9 cellular contexts compared by ENCODE assay signal in the genomic region with DNA sequence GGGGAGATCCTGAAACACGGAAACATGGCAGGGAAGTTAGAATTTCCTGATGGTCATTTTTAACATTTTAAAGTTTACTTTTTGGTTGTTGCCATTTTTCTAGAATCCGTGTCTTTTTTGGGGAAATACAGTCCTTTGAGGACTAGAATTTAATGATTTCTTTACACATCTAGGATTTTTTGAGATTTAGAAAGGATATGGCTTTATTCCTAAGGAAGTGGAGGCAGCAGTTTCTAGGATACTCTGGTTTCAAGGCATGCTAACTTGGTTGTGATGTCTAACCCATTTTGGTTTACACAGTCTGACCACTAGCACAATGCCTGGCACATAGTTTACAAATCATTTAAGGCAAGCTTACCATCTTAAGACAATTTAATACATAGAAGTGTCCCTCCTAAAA. TPM values are rescaled to one million over a fixed set of nuclear protein-coding genes. Genes with fewer than 3 reads are reported as not detected.
DNase-seq lines count a peak whose midpoint lies in the region; ATAC-seq, FAIRE-seq and TF ChIP-seq lines count a peak whose summit lies in the region.
"Had no signal": no experiment of that assay in that cellular context is flagged by ENCODE, and none has a peak within 500 bp of the region (broad histone marks: within the 10 kb centered on the region; RNA-seq: fewer than 3 reads in every experiment).

No MANE protein-coding gene starts in this region.

- H3K27ac ChIP-seq in ascending aorta (peak overlapping the region; percentile 98 to 100), HepG2 (ENCODE audit: extremely low read length, insufficient read depth, low read length) (peak overlapping the region; percentile 99), thyroid gland (peak overlapping the region; percentile 99)

- ATAC-seq in HepG2, result no peak
- no peak for ATAC-seq in HG02970 (IDR thresholded peaks at IDR 0.05; ENCODE audit: low FRiP score, unreplicated experiment)

- peak overlapping the region; percentile 76 to 98 for H3K4me3 ChIP-seq in ascending aorta
- peak overlapping the region; percentile 63 to 98 (median 91); a peak in 5 of 6 replicates for H3K4me3 ChIP-seq in HepG2 (replicated peaks in 1 of 3; ENCODE audit: insufficient read depth in 1 of 3, low read depth in 2 of 3, low read length in 3 of 3)
- peak overlapping the region in 2 of 3 donors; percentile 33 to 79 for H3K4me3 ChIP-seq in thyroid gland (replicated peaks in 1 of 3)

- peaks cover 54% of the 10 kb centered on the region for H3K4me1 Mint-ChIP-seq in activated naive CD4-positive, alpha-beta T cell treated with anti-CD3 and anti-CD28 coated beads for 36 hours (ENCODE audit: low read depth)

- no peak for FAIRE-seq in HepG2 (lab: Jason Lieb, UNC)

- H2AFZ ChIP-seq in HepG2 (ENCODE audit: low read length), result no peak overlapping the region

- peaks cover 28% of the 10 kb centered on the region for H4K20me1 ChIP-seq in HepG2 (ENCODE audit: insufficient read depth, low read length)

- no peak for TF ChIP-seq EP300 in HepG2 (IDR thresholded peaks at IDR 0.05; ENCODE audit: low read depth in 2 of 2, low read length in 2 of 2)
- no peak for TF ChIP-seq EP300 in HepG2 (CRISPR knock-in tag; IDR thresholded peaks at IDR 0.05; ENCODE audit: borderline replicate concordance)

- H3K4me1 ChIP-seq in ascending aorta (peaks cover 5 to 36% of the 10 kb centered on the region in 2 donors), HepG2 (ENCODE audit: insufficient read depth, low read length) (peaks cover 59% of the 10 kb centered on the region), thyroid gland (peaks cover 38 to 46% of the 10 kb centered on the region in 2 donors)

- no peak for DNase-seq in activated naive CD4-positive, alpha-beta T cell treated with anti-CD3 and anti-CD28 coated beads for 36 hours
- no peak for DNase-seq in activated naive CD4-positive, alpha-beta T cell treated with anti-CD3 and anti-CD28 coated beads, Interleukin-2, amount 50 U/mL, for 16 hours
- DNase-seq in ascending aorta (ENCODE audit: low spot score in 2 of 2) (no peak), HepG2 (ENCODE audit: low spot score) (no peak), thyroid gland (no peak), NOMO-1 treated with DMSO at 0.1 percent for 48 hours (lab: John Stamatoyannopoulos, UW; ENCODE audit: unreplicated experiment) (no peak), NCI-H2029 treated with DMSO at 0.1 percent for 48 hours (lab: John Stamatoyannopoulos, UW) (no peak)
- DNase-seq: activated CD4-positive, alpha-beta T cell treated with anti-CD3 and anti-CD28 coated beads, Interleukin-2, amount 50 U/mL, for 1 hour had no signal

- H3K9me3 ChIP-seq in ascending aorta, result no peaks in the 10 kb centered on the region
- H3K9me3 ChIP-seq in HepG2 (ENCODE audit: low read length), result no peaks in the 10 kb centered on the region
- H3K9me3 ChIP-seq in thyroid gland, result no peaks in the 10 kb centered on the region

- 4% methylated on average over 2 of the region's 2 CpGs for WGBS in HepG2 (ENCODE audit: low lambda C conversion rate)
- WGBS in thyroid gland, 2 donors, result 5 to 6% methylated on average over 2 of the region's 2 CpGs

- peak overlapping the region; percentile 64 for H3K9ac ChIP-seq in HepG2 (ENCODE audit: insufficient read depth, low read depth, low read length)

- H3K27me3 Mint-ChIP-seq in activated naive CD4-positive, alpha-beta T cell treated with anti-CD3 and anti-CD28 coated beads for 36 hours (ENCODE audit: low read depth), result no peaks in the 10 kb centered on the region

- H3K27me3 ChIP-seq in ascending aorta (no peaks in the 10 kb centered on the region), HepG2 (ENCODE audit: control insufficient read depth in 1 of 2, insufficient read depth in 2 of 2, low read length in 2 of 2) (no peaks in the 10 kb centered on the region; a peak in 1 of 5 replicates), thyroid gland (no peaks in the 10 kb centered on the region)

- H3K36me3 Mint-ChIP-seq in activated naive CD4-positive, alpha-beta T cell treated with anti-CD3 and anti-CD28 coated beads for 36 hours (ENCODE audit: low read depth), result peaks cover 18% of the 10 kb centered on the region

- peak overlapping the region; percentile 98 for H3K27ac Mint-ChIP-seq in activated naive CD4-positive, alpha-beta T cell treated with anti-CD3 and anti-CD28 coated beads for 36 hours

- TF ChIP-seq POLR2A in HepG2 (IDR thresholded peaks at IDR 0.05; ENCODE audit: insufficient read depth in 1 of 2, low read depth in 2 of 2, low read length in 2 of 2), result no peak
- no peak for TF ChIP-seq POLR2A in thyroid gland (IDR thresholded peaks at IDR 0.05)

- H3K9me3 Mint-ChIP-seq in activated naive CD4-positive, alpha-beta T cell treated with anti-CD3 and anti-CD28 coated beads for 36 hours, result no peaks in the 10 kb centered on the region

- peaks cover 0 to 2% of the 10 kb centered on the region in 2 donors for H3K36me3 ChIP-seq in ascending aorta
- H3K36me3 ChIP-seq in HepG2 (replicated peaks in 1 of 2; ENCODE audit: control insufficient read depth in 1 of 2, insufficient read depth in 2 of 2, low read length in 2 of 2), result no peaks in the 10 kb centered on the region; a peak in 3 of 5 replicates
- H3K36me3 ChIP-seq in thyroid gland, result no peaks in the 10 kb centered on the region

- intact Hi-C loops in activated naive CD4-positive, alpha-beta T cell treated with anti-CD3 and anti-CD28 coated beads for 36 hours (cut with micrococcal nuclease), result loop anchor here (1.0 to 5.0 kb wide), 4 partner anchors 8 to 1610 kb away; a partner anchor contains a TSS
- intact Hi-C loops in ascending aorta (cut with DNase I) (loop anchor here (5.0 kb wide), 2 partner anchors 45 to 85 kb away; no protein-coding TSS in a partner anchor), HepG2 (cut with micrococcal nuclease; ENCODE audit: unreplicated experiment) (loop anchor here (10.0 kb wide), 1 partner anchor 1592 kb away; a partner anchor contains a TSS), thyroid gland (cut with DNase I) (no loop called here)

- no TSS peak for BruUV-seq in HepG2 (replicated peaks; lab: Mats Ljungman, UMichigan)

- in situ Hi-C loops in HepG2 (cut with HindIII; ENCODE audit: extremely low pct_ligation_motif_present, low pct_unique_long_range_greater_than_20kb), result no loop called here

- TF ChIP-seq CTCF in ascending aorta (IDR thresholded peaks at IDR 0.05), result no peak
- TF ChIP-seq CTCF in HepG2 (CRISPR knock-in tag; IDR thresholded peaks at IDR 0.05), result no peak
- TF ChIP-seq CTCF in thyroid gland (IDR thresholded peaks at IDR 0.05), result no peak

- CTCF ChIA-PET in activated naive CD4-positive, alpha-beta T cell treated with anti-CD3 and anti-CD28 coated beads for 36 hours (lab: Charles Lee), result interaction anchor here (1.0 kb wide), 1 partner anchor 13 kb away, joined by 3 read pairs; no protein-coding TSS in a partner anchor
- CTCF ChIA-PET in HepG2 (lab: Yijun Ruan, JAX; ENCODE audit: low intra/inter-chr PET ratio, low total read pairs), result no interaction called here

- peak overlapping the region; percentile 78 for H3K4me2 ChIP-seq in HepG2 (ENCODE audit: low read depth, low read length)

- H3K4me3 Mint-ChIP-seq in activated naive CD4-positive, alpha-beta T cell treated with anti-CD3 and anti-CD28 coated beads for 36 hours, result peak overlapping the region; percentile 95

- no peak for TF ChIP-seq RAD21 in HepG2 (CRISPR knock-in tag; IDR thresholded peaks at IDR 0.05)

- H3K79me2 ChIP-seq in HepG2 (ENCODE audit: insufficient read depth, low read length), result peaks cover 75% of the 10 kb centered on the region

- POLR2A ChIA-PET in HepG2 (lab: Yijun Ruan, JAX), result no interaction called here

RNA-seq across cellular contexts. Expression of a gene that starts 1.1 kb away (rescaled TPM):
- 10 to 100 TPM; 10.7 to 10.8 TPM for total RNA-seq in activated naive CD4-positive, alpha-beta T cell treated with anti-CD3 and anti-CD28 coated beads for 36 hours
- total RNA-seq in ascending aorta (9.9 TPM), HepG2 (2016; rRNA removed; fragmentation: Illumina TruSeq; extraction: Trizol) (22.8 and 31.7 TPM in 2 replicates), thyroid gland (10 to 100 TPM; 17.9 to 27.2 (median 25.9) TPM)
- 5.4 and 6.1 TPM in 2 replicates for total RNA-seq in HepG2 (2016; cell fraction: cytosol; rRNA removed; fragmentation: Illumina TruSeq; extraction: Trizol; ENCODE audit: low read depth)
- total RNA-seq in HepG2 (2016; cell fraction: insoluble cytoplasmic fraction; rRNA removed; fragmentation: Illumina TruSeq; extraction: Trizol), result 21.6 and 29.6 TPM in 2 replicates
- 27.6 and 30.8 TPM in 2 replicates for total RNA-seq in HepG2 (2016; cell fraction: membrane; rRNA removed; fragmentation: Illumina TruSeq; extraction: Trizol)
- 14.1 and 16.0 TPM in 2 replicates for total RNA-seq in HepG2 (2016; cell fraction: nucleus; rRNA removed; fragmentation: Illumina TruSeq; extraction: Trizol)
- 14.6 and 15.4 TPM in 2 replicates for polyA plus RNA-seq in HepG2 (2011; rRNA removed)
- 11.6 and 14.4 TPM in 2 replicates for polyA plus RNA-seq in HepG2 (2011; cell fraction: cytosol; rRNA removed)
- polyA plus RNA-seq in HepG2 (2011; cell fraction: nucleus; rRNA removed), result 6.0 TPM in 2 replicates
- 11.5 and 17.2 TPM in 2 replicates for polyA plus RNA-seq in HepG2 (2012)
- 7.3 and 8.3 TPM in 2 replicates for polyA plus RNA-seq in HepG2 (2016; cell fraction: cytosol; fragmentation: Illumina TruSeq; extraction: Trizol; ENCODE audit: low read depth)
- polyA plus RNA-seq in HepG2 (2016; cell fraction: insoluble cytoplasmic fraction; fragmentation: Illumina TruSeq; extraction: Trizol; ENCODE audit: low read depth), result 41.7 and 43.1 TPM in 2 replicates
- 28.7 and 33.3 TPM in 2 replicates for polyA plus RNA-seq in HepG2 (2016; cell fraction: membrane; fragmentation: Illumina TruSeq; extraction: Trizol; ENCODE audit: low read depth)
- polyA plus RNA-seq in HepG2 (2016; cell fraction: nucleus; fragmentation: Illumina TruSeq; extraction: Trizol; ENCODE audit: insufficient read depth, low read depth), result 22.9 and 24.0 TPM in 2 replicates
- 23.7 and 29.2 TPM in 2 replicates for polyA minus RNA-seq in HepG2 (2011; rRNA and poly(A)+ RNA removed; ENCODE audit: low replicate concordance)
- 9.8 and 10.0 TPM in 2 replicates for polyA minus RNA-seq in HepG2 (2011; cell fraction: cytosol; rRNA and poly(A)+ RNA removed)
- 6.3 and 6.7 TPM in 2 replicates for polyA minus RNA-seq in HepG2 (2011; cell fraction: nucleus; rRNA and poly(A)+ RNA removed)

RNA-seq across cellular contexts. Expression of a gene that starts 59.5 kb away (rescaled TPM):
- total RNA-seq in activated naive CD4-positive, alpha-beta T cell treated with anti-CD3 and anti-CD28 coated beads for 36 hours, result 10 to 100 TPM; 16.7 to 18.4 TPM
- 3.8 TPM for total RNA-seq in ascending aorta
- total RNA-seq in HepG2 (2016; rRNA removed; fragmentation: Illumina TruSeq; extraction: Trizol), result 72.5 and 75.6 TPM in 2 replicates
- total RNA-seq in HepG2 (2016; cell fraction: cytosol; rRNA removed; fragmentation: Illumina TruSeq; extraction: Trizol; ENCODE audit: low read depth), result 55.6 and 56.1 TPM in 2 replicates
- total RNA-seq in HepG2 (2016; cell fraction: insoluble cytoplasmic fraction; rRNA removed; fragmentation: Illumina TruSeq; extraction: Trizol), result 72.3 and 75.6 TPM in 2 replicates
- 63.4 and 63.9 TPM in 2 replicates for total RNA-seq in HepG2 (2016; cell fraction: membrane; rRNA removed; fragmentation: Illumina TruSeq; extraction: Trizol)
- 84.2 and 88.8 TPM in 2 replicates for total RNA-seq in HepG2 (2016; cell fraction: nucleus; rRNA removed; fragmentation: Illumina TruSeq; extraction: Trizol)
- 30.0 and 34.0 TPM in 2 replicates for polyA plus RNA-seq in HepG2 (2011; rRNA removed)
- polyA plus RNA-seq in HepG2 (2011; cell fraction: cytosol; rRNA removed), result 21.3 and 29.7 TPM in 2 replicates
- 11.0 and 14.0 TPM in 2 replicates for polyA plus RNA-seq in HepG2 (2011; cell fraction: nucleus; rRNA removed)
- polyA plus RNA-seq in HepG2 (2012), result 42.6 and 62.0 TPM in 2 replicates
- polyA plus RNA-seq in HepG2 (2016; cell fraction: cytosol; fragmentation: Illumina TruSeq; extraction: Trizol; ENCODE audit: low read depth), result 24.8 and 29.4 TPM in 2 replicates
- polyA plus RNA-seq in HepG2 (2016; cell fraction: insoluble cytoplasmic fraction; fragmentation: Illumina TruSeq; extraction: Trizol; ENCODE audit: low read depth), result 57.9 and 64.0 TPM in 2 replicates
- polyA plus RNA-seq in HepG2 (2016; cell fraction: membrane; fragmentation: Illumina TruSeq; extraction: Trizol; ENCODE audit: low read depth), result 37.1 and 37.2 TPM in 2 replicates
- polyA plus RNA-seq in HepG2 (2016; cell fraction: nucleus; fragmentation: Illumina TruSeq; extraction: Trizol; ENCODE audit: insufficient read depth, low read depth), result 51.6 and 58.3 TPM in 2 replicates
- 8.9 and 29.4 TPM in 2 replicates for polyA minus RNA-seq in HepG2 (2011; rRNA and poly(A)+ RNA removed; ENCODE audit: low replicate concordance)
- 24.4 and 29.4 TPM in 2 replicates for polyA minus RNA-seq in HepG2 (2011; cell fraction: cytosol; rRNA and poly(A)+ RNA removed)
- 119 and 153 TPM in 2 replicates for polyA minus RNA-seq in HepG2 (2011; cell fraction: nucleus; rRNA and poly(A)+ RNA removed)
- 10 to 100 TPM; 30.2 to 48.5 (median 43.4) TPM for total RNA-seq in thyroid gland
